Comparison of ENCODE assay signal across 17 cellular contexts in genomic region chr9:13487498-13487897, GRCh38.
A peak's percentile ranks its signal among the peaks of the same experiment; 100 is the strongest.
DNase-seq lines count a peak whose midpoint lies in the region; TF ChIP-seq lines count a peak whose summit lies in the region.
"Had no signal": no experiment of that assay in that cellular context is flagged by ENCODE, and none has a peak within 500 bp of the region (broad histone marks: within the 10 kb centered on the region; RNA-seq: fewer than 3 reads in every experiment).

No MANE protein-coding gene starts in this region.

- H3K9me3 Mint-ChIP-seq in MCF 10A (ENCODE audit: unreplicated experiment) (peaks cover 8% of the 10 kb centered on the region), nephron (no peaks in the 10 kb centered on the region)
- H3K9me3 Mint-ChIP-seq: HFFc6 had no signal

- no peaks in the 10 kb centered on the region for H3K4me1 ChIP-seq in A673 (ENCODE audit: insufficient read depth, low read length, poor library complexity, severe bottlenecking)
- H3K4me1 ChIP-seq: A549, Caco-2 had no signal

- H3K4me3 Mint-ChIP-seq in MCF 10A (ENCODE audit: unreplicated experiment): peak overlapping the region; percentile 17
- no peak overlapping the region for H3K4me3 Mint-ChIP-seq in nephron
- H3K4me3 Mint-ChIP-seq: CD4-positive, CD25-positive, alpha-beta regulatory T cell; CD8-positive, alpha-beta T cell; HFFc6 had no signal

- H3K27me3 Mint-ChIP-seq in MCF 10A (ENCODE audit: insufficient read depth, unreplicated experiment) (no peaks in the 10 kb centered on the region), nephron (ENCODE audit: low read depth) (no peaks in the 10 kb centered on the region)
- H3K27me3 Mint-ChIP-seq: CD4-positive, CD25-positive, alpha-beta regulatory T cell had no signal

- H3K4me1 Mint-ChIP-seq in MCF 10A (ENCODE audit: insufficient read depth, unreplicated experiment) (peaks cover 65% of the 10 kb centered on the region), nephron (peaks cover 40% of the 10 kb centered on the region)
- H3K4me1 Mint-ChIP-seq: CD4-positive, CD25-positive, alpha-beta regulatory T cell had no signal

- H3K27ac ChIP-seq in C4-2B (peak overlapping the region; percentile 23; the same call in 1 of the 2 replicates), A673 (ENCODE audit: low read depth, low read length, poor library complexity, severe bottlenecking) (no peak overlapping the region)
- H3K27ac ChIP-seq: A549 had no signal

- no TSS peak for BruUV-seq in MCF 10A (replicated peaks; lab: Mats Ljungman, UMichigan)
- BruUV-seq in A673 (replicated peaks; lab: Mats Ljungman, UMichigan): no TSS peak

- POLR2A ChIA-PET in MCF 10A (lab: Yijun Ruan, JAX): interaction anchor here (0.6 to 5.7 kb wide), 14 partner anchors 8 to 885 kb away, joined by 3 to 26 read pairs (median 4); partner anchors contain the start of gene NFIB
- POLR2A ChIA-PET in A673 (lab: Charles Lee; ENCODE audit: low non-redundant PET): no interaction called here

- H3K36me3 ChIP-seq in A673 (ENCODE audit: insufficient read depth, low read length, poor library complexity, severe bottlenecking): no peaks in the 10 kb centered on the region
- H3K36me3 ChIP-seq: HAP-1 had no signal

- H3K36me3 Mint-ChIP-seq in MCF 10A (ENCODE audit: insufficient read depth, unreplicated experiment) (no peaks in the 10 kb centered on the region), nephron (ENCODE audit: low read depth) (no peaks in the 10 kb centered on the region)
- H3K36me3 Mint-ChIP-seq: CD4-positive, CD25-positive, alpha-beta regulatory T cell; CD8-positive, alpha-beta T cell had no signal

- H3K27ac Mint-ChIP-seq in MCF 10A (ENCODE audit: low read depth, unreplicated experiment) (peak overlapping the region; percentile 66), nephron (peak overlapping the region; percentile 13 to 67 (median 24))
- H3K27ac Mint-ChIP-seq: CD4-positive, CD25-positive, alpha-beta regulatory T cell; CD8-positive, alpha-beta T cell; HFFc6 had no signal

- TF ChIP-seq CTCF in C4-2B (conservative IDR thresholded peaks at IDR 0.05) (no peak), MCF 10A (IDR thresholded peaks at IDR 0.05; ENCODE audit: unreplicated experiment) (no peak), nephron (IDR thresholded peaks at IDR 0.05; ENCODE audit: unreplicated experiment in 3 of 3) (no peak), A673 (conservative IDR thresholded peaks at IDR 0.05; ENCODE audit: low read depth, low read length) (no peak)

- DNase-seq in MCF 10A (ENCODE audit: unreplicated experiment) (no peak), head of caudate nucleus (no peak), A673 (ENCODE audit: low spot score) (no peak)
- DNase-seq in activated naive CD4-positive, alpha-beta T cell treated with Interleukin-2 at 50 U/mL for 16 hours: no peak
- DNase-seq: 8988T; C1 segment of cervical spinal cord; Caco-2; CD4-positive, CD25-positive, alpha-beta regulatory T cell; CD8-positive, alpha-beta T cell; DMS153; DND-41; GOT3; HFFc6 had no signal

- intact Hi-C loops in MCF 10A (cut with micrococcal nuclease) (no loop called here), head of caudate nucleus (cut with DNase I) (no loop called here), A673 (cut with micrococcal nuclease; ENCODE audit: unreplicated experiment) (no loop called here)

- peaks cover 15% of the 10 kb centered on the region for H3K27me3 ChIP-seq in A673 (replicated peaks; ENCODE audit: insufficient read depth, low read depth, low read length, poor library complexity)

- no peaks in the 10 kb centered on the region for H3K9me3 ChIP-seq in A673 (ENCODE audit: low read depth, low read length, poor library complexity, severe bottlenecking)
- H3K9me3 ChIP-seq: A549, Caco-2, HAP-1 had no signal

- CTCF ChIA-PET in MCF 10A (lab: Yijun Ruan, JAX) (interaction anchor here (0.6 to 1.0 kb wide), 4 partner anchors 153 to 940 kb away, joined by 3 to 5 read pairs (median 4); no protein-coding TSS in a partner anchor), A673 (lab: Charles Lee) (no interaction called here)

- no peak overlapping the region for H3K4me3 ChIP-seq in A673 (ENCODE audit: low read depth, low read length, poor library complexity, severe bottlenecking)
- H3K4me3 ChIP-seq: A549, HAP-1 had no signal
